14 cellular contexts compared by ENCODE assay signal in genomic region chr17:28317099-28317964, GRCh38. TPM values are rescaled to one million over a fixed set of nuclear protein-coding genes. Genes with fewer than 3 reads are reported as not detected.
A peak's percentile ranks its signal among the peaks of the same experiment; 100 is the strongest.
DNase-seq lines count a peak whose midpoint lies in the region; ATAC-seq and TF ChIP-seq lines count a peak whose summit lies in the region.
"Had no signal": no experiment of that assay in that cellular context is flagged by ENCODE, and none has a peak within 500 bp of the region (broad histone marks: within the 10 kb centered on the region; RNA-seq: fewer than 3 reads in every experiment).

No MANE protein-coding gene starts in this region.

- H3K27me3 ChIP-seq in GM06990 (replicated peaks; ENCODE audit: control insufficient read depth, insufficient read depth, low read length) (no peaks in the 10 kb centered on the region), iPS-20b (ENCODE audit: insufficient read depth, low read length) (no peaks in the 10 kb centered on the region; the same call in 1 of the 2 replicates), upper lobe of right lung (no peaks in the 10 kb centered on the region)
- H3K27me3 ChIP-seq: suprapubic skin had no signal

- H3K27ac ChIP-seq in 22Rv1 (peak overlapping the region; percentile 85), iPS-20b (ENCODE audit: low read length) (no peak overlapping the region), upper lobe of right lung (no peak overlapping the region)
- H3K27ac ChIP-seq: suprapubic skin had no signal

- H3K9me3 ChIP-seq in iPS-20b (ENCODE audit: insufficient read depth, low read depth, low read length) (no peaks in the 10 kb centered on the region), upper lobe of right lung (no peaks in the 10 kb centered on the region)
- H3K9me3 ChIP-seq: suprapubic skin had no signal

- H3K36me3 ChIP-seq in GM06990 (ENCODE audit: control insufficient read depth, insufficient read depth, low read length) (no peaks in the 10 kb centered on the region), iPS-20b (ENCODE audit: insufficient read depth, low read depth, low read length) (peaks cover 9% of the 10 kb centered on the region; the same call in 1 of the 2 replicates), upper lobe of right lung (no peaks in the 10 kb centered on the region)
- H3K36me3 ChIP-seq: suprapubic skin had no signal

- no peak for TF ChIP-seq CTCF in 22Rv1 (IDR thresholded peaks at IDR 0.05)
- TF ChIP-seq CTCF in GM06990 (IDR thresholded peaks at IDR 0.05; ENCODE audit: insufficient read depth, low read length, poor library complexity, severe bottlenecking), result no peak
- no peak for TF ChIP-seq CTCF in upper lobe of right lung (IDR thresholded peaks at IDR 0.05)

- intact Hi-C loops in upper lobe of right lung (cut with DNase I), result no loop called here

- peak overlapping the region; percentile 77 for H3K4me3 ChIP-seq in GM06990 (replicated peaks; ENCODE audit: low read depth, low read length)
- H3K4me3 ChIP-seq in iPS-20b (ENCODE audit: low read length), result peak overlapping the region; percentile 95
- no peak overlapping the region for H3K4me3 ChIP-seq in upper lobe of right lung

- no peak for ATAC-seq in T-cell (replicated peaks in 1 of 4)
- ATAC-seq in HG03442 (IDR thresholded peaks at IDR 0.05; ENCODE audit: unreplicated experiment), result no peak
- no peak for ATAC-seq in upper lobe of right lung

- peaks cover 21 to 31% (median 28%) of the 10 kb centered on the region in 3 donors for H3K4me1 Mint-ChIP-seq in T-cell

- peak overlapping the region; percentile 79 to 89 (median 88) for H3K4me3 Mint-ChIP-seq in T-cell

- peak overlapping the region; percentile 90; the same call in 1 of the 2 replicates for H3K9ac ChIP-seq in iPS-20b (ENCODE audit: low read depth, low read length)

- POLR2A ChIA-PET in T-cell (lab: Charles Lee), result interaction anchor here (0.5 to 1.1 kb wide), 2 partner anchors 18 to 509 kb away, joined by 3 read pairs; partner anchors contain the start of genes IFT20 (in 1 of the 2) and TNFAIP1 (in 1 of the 2)

- no peaks in the 10 kb centered on the region for H3K9me3 Mint-ChIP-seq in T-cell

- no peak overlapping the region for H3K27ac Mint-ChIP-seq in T-cell

- H3K4me1 ChIP-seq in iPS-20b (ENCODE audit: insufficient read depth, low read length), result peaks cover 19% of the 10 kb centered on the region
- H3K4me1 ChIP-seq in upper lobe of right lung, result peaks cover 15% of the 10 kb centered on the region

- CTCF ChIA-PET in T-cell (lab: Charles Lee), result interaction anchor here in 1 of 2 donors (3.5 kb wide), 1 partner anchor 18 kb away, joined by 15 read pairs; the partner anchor contains the start of genes IFT20 and TNFAIP1

- H3K36me3 Mint-ChIP-seq in T-cell, result no peaks in the 10 kb centered on the region

- H3K27me3 Mint-ChIP-seq in T-cell, result peaks cover 0 to 4% of the 10 kb centered on the region in 2 donors

- DNase-seq in GM06990 (ENCODE audit: extremely low read depth, insufficient read length) (no peak), T-cell (no peak), A172 (ENCODE audit: low spot score) (no peak), upper lobe of right lung (no peak), NOMO-1 (lab: John Stamatoyannopoulos, UW; ENCODE audit: unreplicated experiment in 2 of 2) (no peak)
- DNase-seq: DMS 273 treated with DMSO at 0.1 percent for 48 hours, midbrain, NCI-H524 treated with DMSO at 0.1 percent for 48 hours had no signal

RNA-seq across cellular contexts. Expression of gene TMEM97, which starts 1.7 kb away (rescaled TPM):
- total RNA-seq in T-cell, result 1 to 10 TPM; 3.4 to 7.2 (median 5.1) TPM
- total RNA-seq in A172 (2014; rRNA removed; shearing (Covaris generic)), result 32.7 and 43.9 TPM in 2 replicates
- 64.4 TPM for total RNA-seq in upper lobe of right lung

RNA-seq across cellular contexts. Expression of gene IFT20, which starts 17.9 kb away (rescaled TPM):
- total RNA-seq in T-cell (10 to 100 TPM; 29.3 to 55.4 (median 33.8) TPM), upper lobe of right lung (33.3 TPM)
- total RNA-seq in A172 (2014; rRNA removed; shearing (Covaris generic)), result 38.9 and 45.5 TPM in 2 replicates

RNA-seq across cellular contexts. Expression of gene TNFAIP1, which starts 18.2 kb away (rescaled TPM):
- total RNA-seq in T-cell (10 to 100 TPM; 12.1 to 28.9 (median 23.3) TPM), upper lobe of right lung (82.7 TPM)
- 36.2 and 44.7 TPM in 2 replicates for total RNA-seq in A172 (2014; rRNA removed; shearing (Covaris generic))

RNA-seq across cellular contexts. Expression of gene POLDIP2, which starts 40.0 kb away (rescaled TPM):
- total RNA-seq in T-cell (10 to 100 TPM; 29.2 to 38.7 (median 33.2) TPM), upper lobe of right lung (55.3 TPM)
- total RNA-seq in A172 (2014; rRNA removed; shearing (Covaris generic)), result 166 and 176 TPM in 2 replicates

RNA-seq across cellular contexts. Expression of gene SEBOX, which starts 47.7 kb away (rescaled TPM):
- total RNA-seq in T-cell (not detected), upper lobe of right lung (not detected)
- total RNA-seq in A172 (2014; rRNA removed; shearing (Covaris generic)), result not detected in 2 replicates
- total RNA-seq: H4, HT-29, suprapubic skin had no signal
